ENCODE assay signal across 28 cellular contexts in genomic region chr3:38349684-38350359, GRCh38. TPM values are rescaled to one million over a fixed set of nuclear protein-coding genes. Genes with fewer than 3 reads are reported as not detected.
DNase-seq lines count a peak whose midpoint lies in the region; ATAC-seq, FAIRE-seq and TF ChIP-seq lines count a peak whose summit lies in the region.
"Had no signal": no experiment of that assay in that cellular context is flagged by ENCODE, and none has a peak within 500 bp of the region (broad histone marks: within the 10 kb centered on the region; RNA-seq: fewer than 3 reads in every experiment).

No MANE protein-coding gene starts in this region.

- TF ChIP-seq POLR2A in GM12878 (IDR thresholded peaks at IDR 0.05; ENCODE audit: low read depth, low read length) (no peak), gastroesophageal sphincter (IDR thresholded peaks at IDR 0.05) (no peak)

- TF ChIP-seq RAD21 in GM12878 (IDR thresholded peaks at IDR 0.05; ENCODE audit: insufficient read depth, low read depth, low read length), result no peak

- no peak for TF ChIP-seq EP300 in GM12878 (IDR thresholded peaks at IDR 0.05; ENCODE audit: borderline replicate concordance in 1 of 2, control insufficient read depth in 1 of 2, low read depth in 2 of 2, low read length in 2 of 2)
- TF ChIP-seq EP300 in gastroesophageal sphincter (IDR thresholded peaks at IDR 0.05), result no peak

- SMC1A ChIA-PET in GM12878 (lab: Charles Lee; ENCODE audit: uncharacterized antibody, unreplicated experiment), result no interaction called here

- BruUV-seq in GM12878 (replicated peaks; lab: Mats Ljungman, UMichigan), result TSS peak; percentile 53

- no peaks in the 10 kb centered on the region for H4K20me1 ChIP-seq in GM12878 (ENCODE audit: control insufficient read depth, insufficient read depth)

- WGBS in GM12878 (ENCODE audit: insufficient coverage, insufficient replicate concordance, low lambda C conversion rate, missing lambda C conversion rate), result 94% methylated on average over 8 of the region's 8 CpGs
- WGBS in gastroesophageal sphincter (ENCODE audit: low coverage in 1 of 2), 2 donors, result 80 to 82% methylated on average over 8 of the region's 8 CpGs

- no peak for FAIRE-seq in GM12878 (lab: Jason Lieb, UNC)

- CTCF ChIA-PET in GM12878 (lab: Yijun Ruan, JAX), result interaction anchor here (1.4 to 1.6 kb wide), 2 partner anchors 19 to 130 kb away, joined by 4 to 6 read pairs; no protein-coding TSS in a partner anchor

- no peak overlapping the region for H3K27ac ChIP-seq in GM12878 (ENCODE audit: control insufficient read depth, insufficient read depth)
- no peak overlapping the region for H3K27ac ChIP-seq in gastroesophageal sphincter
- H3K27ac ChIP-seq: hepatocyte, left lung, parathyroid adenoma, sigmoid colon had no signal

- no peak overlapping the region for H3K4me3 ChIP-seq in GM12878
- no peak overlapping the region for H3K4me3 ChIP-seq in gastroesophageal sphincter
- H3K4me3 ChIP-seq: hepatocyte, left lung, MG63, sigmoid colon had no signal

- no peak overlapping the region for H3K9ac ChIP-seq in GM12878 (ENCODE audit: control insufficient read depth, insufficient read depth, low read length)
- H3K9ac ChIP-seq: parathyroid adenoma had no signal

- intact Hi-C loops in GM12878 (cut with micrococcal nuclease; ENCODE audit: unreplicated experiment), result loop anchor here (5.0 kb wide), 1 partner anchor 233 kb away; no protein-coding TSS in a partner anchor

- RAD21 ChIA-PET in GM12878 (lab: Charles Lee; ENCODE audit: unreplicated experiment), result no interaction called here

- in situ Hi-C loops in GM12878 (cut with MboI), result loop anchor here (5.0 kb wide), 1 partner anchor 132 kb away; no protein-coding TSS in a partner anchor

- H3K9me3 ChIP-seq in GM12878 (replicated peaks; ENCODE audit: control insufficient read depth, insufficient read depth, low read length) (no peaks in the 10 kb centered on the region), gastroesophageal sphincter (no peaks in the 10 kb centered on the region)
- H3K9me3 ChIP-seq: left lung, MG63, sigmoid colon had no signal

- ATAC-seq in GM12878 (no peak), GM21367 (IDR thresholded peaks at IDR 0.05; ENCODE audit: unreplicated experiment) (no peak), GM18870 (IDR thresholded peaks at IDR 0.05; ENCODE audit: unreplicated experiment) (no peak), gastroesophageal sphincter (no peak)
- ATAC-seq: activated CD8-positive, alpha-beta T cell treated with anti-CD3 and anti-CD28 coated beads for 36 hours; left lung had no signal

- H3K4me1 ChIP-seq in GM12878 (ENCODE audit: control insufficient read depth, insufficient read depth, low read length) (no peaks in the 10 kb centered on the region; the same call in 1 of the 2 replicates), gastroesophageal sphincter (peaks cover 0 to 21% (median 9%) of the 10 kb centered on the region in 3 donors)

- H3K27me3 ChIP-seq in GM12878 (replicated peaks in 1 of 2; ENCODE audit: control insufficient read depth in 2 of 2, insufficient read depth in 2 of 2, low read length in 1 of 2) (no peaks in the 10 kb centered on the region), gastroesophageal sphincter (no peaks in the 10 kb centered on the region)
- H3K27me3 ChIP-seq: hepatocyte, left lung, MG63, sigmoid colon had no signal

- H3K4me2 ChIP-seq in GM12878 (ENCODE audit: control insufficient read depth, insufficient read depth), result no peak overlapping the region
- H3K4me2 ChIP-seq: hepatocyte had no signal

- H2AFZ ChIP-seq in GM12878 (ENCODE audit: control insufficient read depth, low read depth, low read length), result no peak overlapping the region
- H2AFZ ChIP-seq: hepatocyte, parathyroid adenoma had no signal

- no peaks in the 10 kb centered on the region; the same call in 1 of the 2 replicates for H3K79me2 ChIP-seq in GM12878 (ENCODE audit: control insufficient read depth, insufficient read depth, low read length)
- H3K79me2 ChIP-seq: parathyroid adenoma had no signal

- DNase-seq in EH (ENCODE audit: low read depth) (peak; percentile 72), NCI-H82 (lab: John Stamatoyannopoulos, UW) (peak; percentile 59), GM12878 (ENCODE audit: low read depth, low spot score) (no peak), medulla oblongata (ENCODE audit: extremely low spot score) (peak; percentile 5), NCI-H1105 treated with DMSO at 0.1 percent for 48 hours (lab: John Stamatoyannopoulos, UW) (no peak)
- DNase-seq: activated CD4-positive, CD25-positive, alpha-beta regulatory T cell; activated CD8-positive, alpha-beta T cell treated with anti-CD3 and anti-CD28 coated beads for 36 hours; activated gamma-delta T cell treated with Interleukin-2 at 50 U/mL for 16 hours; activated T-cell treated with anti-CD3 and anti-CD28 coated beads, Interleukin-2, amount 50 U/mL, for 1 hour; amniotic stem cell; caudate nucleus; CD4-positive, alpha-beta memory T cell; DMS 273 treated with DMSO at 0.1 percent for 48 hours; foreskin melanocyte; immature natural killer cell; left lung; MG63; NCI-H1436 treated with DMSO at 0.1 percent for 48 hours; NCI-H526; Right ventricle myocardium superior; sigmoid colon; T-helper 9 cell; trophoblast cell had no signal

- POLR2A ChIA-PET in GM12878 (lab: Charles Lee), result no interaction called here

- H3K36me3 ChIP-seq in GM12878 (ENCODE audit: control insufficient read depth in 2 of 2, insufficient read depth in 2 of 2, low read length in 1 of 2) (no peaks in the 10 kb centered on the region; a peak in 1 of 4 replicates), gastroesophageal sphincter (no peaks in the 10 kb centered on the region)
- H3K36me3 ChIP-seq: left lung, sigmoid colon had no signal

- TF ChIP-seq CTCF in GM12878 (IDR thresholded peaks at IDR 0.05 in 2 of 3, conservative IDR thresholded peaks at IDR 0.05 in 1 of 3; ENCODE audit: control insufficient read depth in 2 of 3, extremely low read depth in 1 of 3, insufficient read depth in 1 of 3, low read depth in 3 of 3, low read length in 3 of 3), result no peak
- TF ChIP-seq CTCF in gastroesophageal sphincter (IDR thresholded peaks at IDR 0.05), result no peak

TF ChIP-seq in GM12878, 131 proteins besides CTCF, POLR2A, EP300 and RAD21 (continues in another document):
- no peak for TF ChIP-seq SPI1 (IDR thresholded peaks at IDR 0.05; ENCODE audit: borderline replicate concordance, insufficient read depth, low read depth, low read length)
- no peak for TF ChIP-seq IRF4 (IDR thresholded peaks at IDR 0.05; ENCODE audit: low read depth, low read length)
- no peak for TF ChIP-seq MTA2 (IDR thresholded peaks at IDR 0.05; ENCODE audit: low read depth)
- TF ChIP-seq BCL3 (IDR thresholded peaks at IDR 0.05; ENCODE audit: borderline replicate concordance, insufficient read depth, low read depth, low read length, poor library complexity, severe bottlenecking), result no peak
- TF ChIP-seq IRF5 (IDR thresholded peaks at IDR 0.05; ENCODE audit: borderline replicate concordance), result no peak
- no peak for TF ChIP-seq ATF7 (IDR thresholded peaks at IDR 0.05; ENCODE audit: low read depth)
- TF ChIP-seq RELA (IDR thresholded peaks at IDR 0.05; ENCODE audit: borderline replicate concordance, partially characterized antibody), result no peak
- no peak for TF ChIP-seq EED (IDR thresholded peaks at IDR 0.05; ENCODE audit: low read depth)
- no peak for TF ChIP-seq ZNF24 (IDR thresholded peaks at IDR 0.05)
- TF ChIP-seq CREM (IDR thresholded peaks at IDR 0.05; ENCODE audit: low read depth), result no peak

RNA-seq across cellular contexts. Expression of gene XYLB, which starts 3.2 kb away (rescaled TPM):
- 16.8 and 18.5 TPM in 2 replicates for total RNA-seq in GM12878 (2013; cell fraction: nucleolus; rRNA removed)
- total RNA-seq in GM12878 (2014; rRNA removed) (3.5 and 3.7 TPM in 2 replicates), GM12878 (2014; rRNA removed; fragmentation: Illumina TruSeq; extraction: Trizol) (2.8 and 3.1 TPM in 2 replicates), GM12878 (2021) (2.9 and 4.0 TPM in 2 replicates), gastroesophageal sphincter (1 to 10 TPM in 3 of 4 donors, under 1 TPM in 1; 0.87 to 2.2 (median 1.8) TPM)
- polyA plus RNA-seq in GM12878 (2011; ENCODE audit: low read depth), result 0.64 TPM
- polyA plus RNA-seq in GM12878 (2011; rRNA removed) (3.1 and 6.1 TPM in 2 replicates), GM12878 (2014; fragmentation: Illumina TruSeq; extraction: Trizol) (3.9 and 5.4 TPM in 2 replicates), GM12878 (2014; fragmentation: Nextera tagmentation; extraction: Ambion mirVana) (under 1 TPM; 0.60 to 0.80 TPM), GM12878 (2014; rRNA removed) (2.6 and 3.8 TPM in 2 replicates), GM12878 (2016; fragmentation: Nextera tagmentation; extraction: Ambion mirVana) (1 to 10 TPM; 3.3 to 5.0 TPM)
- polyA plus RNA-seq in GM12878 (2011; cell fraction: cytosol; rRNA removed), result 2.2 and 2.7 TPM in 2 replicates
- 9.9 and 17.4 TPM in 2 replicates for polyA plus RNA-seq in GM12878 (2011; cell fraction: nucleus; rRNA removed)
- 1.1 and 1.6 TPM in 2 replicates for polyA plus RNA-seq in GM12878 (2012)
- polyA minus RNA-seq in GM12878 (2011; rRNA and poly(A)+ RNA removed), result 6.7 and 6.9 TPM in 2 replicates
- 2.2 and 3.2 TPM in 2 replicates for polyA minus RNA-seq in GM12878 (2011; cell fraction: cytosol; rRNA and poly(A)+ RNA removed)
- 9.7 and 21.3 TPM in 2 replicates for polyA minus RNA-seq in GM12878 (2011; cell fraction: nucleus; rRNA and poly(A)+ RNA removed)

Comparison
In these comparisons a context has a peak if more than half of its experiments do, and no peak if none do; other contexts are left out.
1. DNase-seq: peak in EH (single experiment), NCI-H82 (single experiment) and medulla oblongata (single experiment); none in GM12878 (single experiment) and NCI-H1105 treated with DMSO at 0.1 percent for 48 hours (single experiment).